In genomic region chr3:53171827-53172505, GRCh38 we compare ENCODE assay signal across 14 cellular contexts. TPM values are rescaled to one million over a fixed set of nuclear protein-coding genes. Genes with fewer than 3 reads are reported as not detected.
DNase-seq lines count a peak whose midpoint lies in the region; ATAC-seq and TF ChIP-seq lines count a peak whose summit lies in the region.
"Had no signal": no experiment of that assay in that cellular context is flagged by ENCODE, and none has a peak within 500 bp of the region (broad histone marks: within the 10 kb centered on the region; RNA-seq: fewer than 3 reads in every experiment).

No MANE protein-coding gene starts in this region.

- TF ChIP-seq CTCF in GM12875 (IDR thresholded peaks at IDR 0.05; ENCODE audit: borderline replicate concordance, insufficient read depth, low read depth, low read length) (no peak), NB4 (IDR thresholded peaks at IDR 0.05; ENCODE audit: low read depth, low read length) (no peak), osteocyte (IDR thresholded peaks at IDR 0.05) (no peak), hepatocyte (IDR thresholded peaks at IDR 0.05; ENCODE audit: poor library complexity) (no peak)

- no peaks in the 10 kb centered on the region for H3K9me2 ChIP-seq in hepatocyte (replicated peaks; ENCODE audit: insufficient read depth)

- H3K4me2 ChIP-seq in hepatocyte, result no peak overlapping the region

- no peaks in the 10 kb centered on the region for H3K9me3 ChIP-seq in hepatocyte (ENCODE audit: low read depth)

- WGBS in hepatocyte (ENCODE audit: low lambda C conversion rate, missing lambda C conversion rate), result 68% methylated on average over 7 of the region's 7 CpGs

- ATAC-seq in GM21786 (IDR thresholded peaks at IDR 0.05; ENCODE audit: unreplicated experiment) (no peak), GM21576 (IDR thresholded peaks at IDR 0.05; ENCODE audit: unreplicated experiment) (no peak)

- no peak for TF ChIP-seq POLR2A in NB4 (IDR thresholded peaks at IDR 0.05; ENCODE audit: extremely low read depth, insufficient read length)

- H3K27me3 Mint-ChIP-seq in osteocyte (ENCODE audit: unreplicated experiment), result no peaks in the 10 kb centered on the region
- H3K27me3 Mint-ChIP-seq: stimulated activated naive CD8-positive, alpha-beta T cell treated with anti-CD3 and anti-CD28 coated beads, Interleukin-15, Interleukin-2, amounts not matched to agents 100 ng/mL and 50 ng/mL, for 24 hours had no signal

- no peak overlapping the region for H2AFZ ChIP-seq in hepatocyte

- no peaks in the 10 kb centered on the region for H3K36me3 ChIP-seq in hepatocyte (replicated peaks; ENCODE audit: insufficient read depth, low read depth)

- peak overlapping the region; percentile 5 for H3K27ac ChIP-seq in angular gyrus (ENCODE audit: low read depth, low read length)
- no peak overlapping the region for H3K27ac ChIP-seq in hepatocyte

- peaks cover 22% of the 10 kb centered on the region for H3K4me1 ChIP-seq in hepatocyte (ENCODE audit: insufficient read depth)

- H3K4me3 ChIP-seq in GM12875 (ENCODE audit: low read depth, low read length) (peak overlapping the region; percentile 21), NB4 (ENCODE audit: low read depth, low read length) (peak overlapping the region; percentile 50), hepatocyte (no peak overlapping the region)

- peaks cover 53% of the 10 kb centered on the region for H3K4me1 Mint-ChIP-seq in osteocyte (ENCODE audit: unreplicated experiment)

- peaks cover 40% of the 10 kb centered on the region for H3K79me2 ChIP-seq in hepatocyte

- no peaks in the 10 kb centered on the region for H4K20me1 ChIP-seq in hepatocyte (ENCODE audit: insufficient read depth, poor library complexity, severe bottlenecking)

- H3K27ac Mint-ChIP-seq in osteocyte (ENCODE audit: unreplicated experiment), result peak overlapping the region; percentile 24
- H3K27ac Mint-ChIP-seq: activated naive CD4-positive, alpha-beta T cell treated with anti-CD3 and anti-CD28 coated beads for 36 hours; stimulated activated naive CD8-positive, alpha-beta T cell treated with anti-CD3 and anti-CD28 coated beads, Interleukin-15, Interleukin-2, amounts not matched to agents 100 ng/mL and 50 ng/mL, for 24 hours had no signal

- DNase-seq in NB4 (ENCODE audit: low read depth), result peak; percentile 96
- DNase-seq in osteocyte (ENCODE audit: extremely low spot score, unreplicated experiment), result no peak
- DNase-seq in NCI-H2227 treated with DMSO at 0.1 percent for 48 hours (lab: John Stamatoyannopoulos, UW), result no peak
- no peak for DNase-seq in hepatocyte (ENCODE audit: low spot score)
- DNase-seq: activated naive CD4-positive, alpha-beta T cell treated with anti-CD3 and anti-CD28 coated beads for 36 hours; central memory CD4-positive, alpha-beta T cell; NCI-H1105; NCI-H226; stimulated activated CD4-positive, alpha-beta T cell treated with anti-CD3 and anti-CD28 coated beads, Interleukin-4, amount 100 ng/mL, for 4 hours had no signal

- H3K4me3 Mint-ChIP-seq in osteocyte (ENCODE audit: unreplicated experiment), result no peak overlapping the region
- H3K4me3 Mint-ChIP-seq: activated naive CD4-positive, alpha-beta T cell treated with anti-CD3 and anti-CD28 coated beads for 36 hours; stimulated activated naive CD8-positive, alpha-beta T cell treated with anti-CD3 and anti-CD28 coated beads, Interleukin-15, Interleukin-2, amounts not matched to agents 100 ng/mL and 50 ng/mL, for 24 hours had no signal

- no peaks in the 10 kb centered on the region for H3K9me3 Mint-ChIP-seq in osteocyte (ENCODE audit: unreplicated experiment)
- H3K9me3 Mint-ChIP-seq: activated naive CD4-positive, alpha-beta T cell treated with anti-CD3 and anti-CD28 coated beads for 36 hours; stimulated activated naive CD8-positive, alpha-beta T cell treated with anti-CD3 and anti-CD28 coated beads, Interleukin-15, Interleukin-2, amounts not matched to agents 100 ng/mL and 50 ng/mL, for 24 hours had no signal

- H3K36me3 Mint-ChIP-seq in osteocyte (ENCODE audit: unreplicated experiment), result peaks cover 6% of the 10 kb centered on the region

- H3K27me3 ChIP-seq in hepatocyte, result no peaks in the 10 kb centered on the region

RNA-seq across cellular contexts. Expression of gene PRKCD, which starts 11.0 kb away (rescaled TPM):
- total RNA-seq in osteocyte (14.9 and 17.1 TPM in 2 replicates), hepatocyte (12.3 and 12.8 TPM in 2 replicates)
- 18.6 and 23.6 TPM in 2 replicates for polyA plus RNA-seq in hepatocyte

RNA-seq across cellular contexts. Expression of gene RFT1, which starts 41.7 kb away (rescaled TPM):
- 19.1 and 21.4 TPM in 2 replicates for total RNA-seq in osteocyte
- total RNA-seq in hepatocyte, result 15.9 and 18.5 TPM in 2 replicates
- polyA plus RNA-seq in hepatocyte, result 23.1 and 32.0 TPM in 2 replicates
